In the genomic region with DNA sequence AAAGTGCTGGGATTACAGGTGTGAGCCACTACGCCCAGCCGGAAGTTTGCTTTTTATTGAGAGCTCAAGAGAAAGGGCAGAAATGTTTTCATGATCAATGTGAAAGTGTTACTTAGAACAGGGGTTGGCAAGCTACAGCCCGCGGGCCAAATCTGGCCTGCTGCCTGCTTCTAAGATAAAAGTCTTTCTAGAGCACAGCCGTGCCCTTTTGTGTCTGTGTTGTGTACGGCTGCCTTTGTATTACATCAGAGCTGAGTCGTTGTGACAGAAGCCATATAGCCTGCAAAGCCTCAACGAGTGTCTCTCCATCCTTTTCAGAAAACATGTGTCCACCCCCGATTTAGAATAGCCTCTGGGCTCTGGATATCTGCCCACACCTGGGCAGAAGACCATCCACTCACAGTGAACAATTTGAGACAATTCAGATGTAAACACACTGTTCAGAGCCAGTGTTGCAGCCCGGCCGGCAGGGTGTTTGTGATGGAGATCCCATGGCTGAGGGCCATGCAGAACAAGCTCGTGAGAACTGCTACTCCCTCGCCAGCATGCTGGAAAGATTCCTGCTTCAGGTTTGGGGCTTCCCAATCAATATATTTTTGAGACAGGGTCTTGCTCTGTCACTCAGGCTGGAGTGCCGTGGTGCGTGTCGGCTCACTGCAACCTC, we compare ENCODE assay signal across 12 cellular contexts. TPM values are rescaled to one million over a fixed set of nuclear protein-coding genes. Genes with fewer than 3 reads are reported as not detected.
DNase-seq lines count a peak whose midpoint lies in the region; ATAC-seq and TF ChIP-seq lines count a peak whose summit lies in the region.
"Had no signal": no experiment of that assay in that cellular context is flagged by ENCODE, and none has a peak within 500 bp of the region (broad histone marks: within the 10 kb centered on the region; RNA-seq: fewer than 3 reads in every experiment).

No MANE protein-coding gene starts in this region.

- POLR2A ChIA-PET in CD4-positive, alpha-beta memory T cell (lab: Charles Lee; ENCODE audit: partially characterized antibody), result no interaction called here

- no peaks in the 10 kb centered on the region for H3K36me3 Mint-ChIP-seq in CD4-positive, alpha-beta memory T cell
- no peaks in the 10 kb centered on the region for H3K36me3 Mint-ChIP-seq in activated T-cell treated with anti-CD3 and anti-CD28 coated beads, Interleukin-2, amount 50 U/mL, for 72 hours (ENCODE audit: insufficient read depth in 2 of 2)

- no peaks in the 10 kb centered on the region for H3K36me3 ChIP-seq in CD4-positive, alpha-beta memory T cell (ENCODE audit: insufficient read depth, low read length)
- no peaks in the 10 kb centered on the region for H3K36me3 ChIP-seq in Karpas-422 (ENCODE audit: insufficient read depth, low read length)
- H3K36me3 ChIP-seq in prostate gland, result no peaks in the 10 kb centered on the region

- no peaks in the 10 kb centered on the region for H3K27me3 ChIP-seq in CD4-positive, alpha-beta memory T cell (ENCODE audit: insufficient read depth, low read length)
- H3K27me3 ChIP-seq in Karpas-422 (ENCODE audit: low read length) (no peaks in the 10 kb centered on the region), prostate gland (replicated peaks; ENCODE audit: insufficient read depth) (no peaks in the 10 kb centered on the region)

- WGBS in prostate gland, result 43% methylated on average over 16 of the region's 16 CpGs

- peak overlapping the region in 5 of 7 donors; percentile 55 to 81 (median 65) for H3K27ac Mint-ChIP-seq in CD4-positive, alpha-beta memory T cell
- H3K27ac Mint-ChIP-seq in activated T-cell treated with anti-CD3 and anti-CD28 coated beads, Interleukin-2, amount 50 U/mL, for 72 hours, result peak overlapping the region; percentile 46

- H3K4me3 Mint-ChIP-seq in CD4-positive, alpha-beta memory T cell, result peak overlapping the region; percentile 51 to 76 (median 64)
- peak overlapping the region; percentile 63 to 71 for H3K4me3 Mint-ChIP-seq in activated T-cell treated with anti-CD3 and anti-CD28 coated beads, Interleukin-2, amount 50 U/mL, for 72 hours

- H3K4me1 Mint-ChIP-seq in CD4-positive, alpha-beta memory T cell, result peaks cover 2 to 10% (median 7%) of the 10 kb centered on the region in 4 donors
- H3K4me1 Mint-ChIP-seq in activated T-cell treated with anti-CD3 and anti-CD28 coated beads, Interleukin-2, amount 50 U/mL, for 72 hours (ENCODE audit: low read depth), result peaks cover 30% of the 10 kb centered on the region

- no peak for TF ChIP-seq POLR2A in prostate gland (IDR thresholded peaks at IDR 0.05)

- no peaks in the 10 kb centered on the region for H3K79me2 ChIP-seq in Karpas-422 (ENCODE audit: low read length)

- H3K4me2 ChIP-seq in Karpas-422 (ENCODE audit: low read depth, low read length, poor library complexity, severe bottlenecking), result peak overlapping the region; percentile 24

- H3K9ac ChIP-seq in Karpas-422 (ENCODE audit: low read length), result peak overlapping the region; percentile 32; the same call in 1 of the 2 replicates

- no peak overlapping the region for H2AFZ ChIP-seq in Karpas-422 (ENCODE audit: low read length)

- CTCF ChIA-PET in CD4-positive, alpha-beta memory T cell (lab: Charles Lee; ENCODE audit: partially characterized antibody), result interaction anchor here (0.7 to 3.0 kb wide), 4 partner anchors 13 to 396 kb away, joined by 3 to 7 read pairs (median 4); no protein-coding TSS in a partner anchor

- H3K4me3 ChIP-seq in CD4-positive, alpha-beta memory T cell (ENCODE audit: low read length in 2 of 2), result no peak overlapping the region
- H3K4me3 ChIP-seq in Karpas-422 (ENCODE audit: low read length) (no peak overlapping the region), prostate gland (no peak overlapping the region)
- H3K4me3 ChIP-seq: SK-N-MC had no signal

- no peaks in the 10 kb centered on the region for H3K9me2 ChIP-seq in Karpas-422 (replicated peaks; ENCODE audit: insufficient read depth, low read length)

- H3K27ac ChIP-seq in CD4-positive, alpha-beta memory T cell (ENCODE audit: low read depth, low read length), result no peak overlapping the region
- H3K27ac ChIP-seq in Karpas-422 (ENCODE audit: low read length), result no peak overlapping the region
- H3K27ac ChIP-seq in prostate gland, result no peak overlapping the region
- H3K27ac ChIP-seq: SK-N-MC had no signal

- H3K9me3 ChIP-seq in CD4-positive, alpha-beta memory T cell (ENCODE audit: control insufficient read depth in 1 of 2, low read length in 2 of 2), result no peaks in the 10 kb centered on the region
- H3K9me3 ChIP-seq in Karpas-422 (ENCODE audit: low read length) (no peaks in the 10 kb centered on the region), prostate gland (no peaks in the 10 kb centered on the region)

- TF ChIP-seq CTCF in prostate gland (IDR thresholded peaks at IDR 0.05), result no peak

- intact Hi-C loops in CD4-positive, alpha-beta memory T cell (cut with micrococcal nuclease), result loop anchor here (10.0 kb wide), 1 partner anchor 56 kb away; no protein-coding TSS in a partner anchor
- intact Hi-C loops in prostate gland (cut with DNase I), result no loop called here

- H4K20me1 ChIP-seq in Karpas-422 (ENCODE audit: insufficient read depth, low read depth, low read length), result no peaks in the 10 kb centered on the region

- no peak for DNase-seq in CD4-positive, alpha-beta memory T cell
- DNase-seq in Karpas-422 (no peak), left lobe of liver (ENCODE audit: low spot score) (peak; percentile 54), NCI-H1417 treated with DMSO at 0.1 percent for 48 hours (lab: John Stamatoyannopoulos, UW) (no peak), prostate gland (ENCODE audit: low spot score) (no peak), putamen (ENCODE audit: low spot score) (no peak), Kasumi-1 (lab: John Stamatoyannopoulos, UW) (no peak)
- DNase-seq in activated T-cell treated with anti-CD3 and anti-CD28 coated beads, Interleukin-2, amount 50 U/mL, for 72 hours, result peak in 1 of 2 donors; percentile 6
- DNase-seq: activated effector memory CD4-positive, alpha-beta T cell treated with Interleukin-2 at 50 U/mL for 16 hours; effector CD4-positive, alpha-beta T cell; NCI-H1694 treated with DMSO at 0.1 percent for 48 hours had no signal

- H3K9me3 Mint-ChIP-seq in CD4-positive, alpha-beta memory T cell, result peaks cover 0 to 4% (median 0%) of the 10 kb centered on the region in 8 donors
- no peaks in the 10 kb centered on the region for H3K9me3 Mint-ChIP-seq in activated T-cell treated with anti-CD3 and anti-CD28 coated beads, Interleukin-2, amount 50 U/mL, for 72 hours

- no peaks in the 10 kb centered on the region for H3K4me1 ChIP-seq in CD4-positive, alpha-beta memory T cell (ENCODE audit: insufficient read depth, low read length)
- H3K4me1 ChIP-seq in Karpas-422 (ENCODE audit: low read length) (no peaks in the 10 kb centered on the region), prostate gland (replicated peaks) (no peaks in the 10 kb centered on the region)

- H3K27me3 Mint-ChIP-seq in CD4-positive, alpha-beta memory T cell, result peaks cover 2 to 6% of the 10 kb centered on the region in 2 donors
- H3K27me3 Mint-ChIP-seq in activated T-cell treated with anti-CD3 and anti-CD28 coated beads, Interleukin-2, amount 50 U/mL, for 72 hours (ENCODE audit: low read depth), result no peaks in the 10 kb centered on the region

- peak; percentile 38 to 49 for ATAC-seq in activated T-cell treated with anti-CD3 and anti-CD28 coated beads, Interleukin-2, amount 50 U/mL, for 72 hours (replicated peaks in 1 of 2)
- ATAC-seq in left lobe of liver, result peak; percentile 77

RNA-seq across cellular contexts. Expression of a gene that starts 28.8 kb away (rescaled TPM):
- under 1 TPM in 1 of 2 experiments, not detected in 1; 0.28 TPM for total RNA-seq in CD4-positive, alpha-beta memory T cell
- polyA plus RNA-seq in CD4-positive, alpha-beta memory T cell, result not detected
- total RNA-seq in Karpas-422 (2014; rRNA removed; shearing (Covaris generic); ENCODE audit: low replicate concordance), result 1.3 TPM in 1 of 2 replicates, not detected in the other
- under 1 TPM; 0.24 to 0.63 TPM for total RNA-seq in activated T-cell treated with anti-CD3 and anti-CD28 coated beads, Interleukin-2, amount 50 U/mL, for 72 hours
- not detected for total RNA-seq in left lobe of liver
- 1 to 10 TPM; 3.3 to 4.1 TPM for total RNA-seq in prostate gland

RNA-seq across cellular contexts. Expression of a gene that starts 29.4 kb away (rescaled TPM):
- total RNA-seq in CD4-positive, alpha-beta memory T cell, result 1 to 10 TPM; 1.5 to 1.8 TPM
- polyA plus RNA-seq in CD4-positive, alpha-beta memory T cell, result 1 to 10 TPM; 1.9 to 2.2 TPM
- total RNA-seq in Karpas-422 (2014; rRNA removed; shearing (Covaris generic); ENCODE audit: low replicate concordance), result 4.9 and 13.5 TPM in 2 replicates
- total RNA-seq in activated T-cell treated with anti-CD3 and anti-CD28 coated beads, Interleukin-2, amount 50 U/mL, for 72 hours, result 1 to 10 TPM; 5.2 to 5.8 TPM
- total RNA-seq in left lobe of liver (0.75 TPM), prostate gland (10 to 100 TPM in 1 of 2 donors, 1 to 10 TPM in 1; 5.7 to 16.5 TPM)
